Comparison of ENCODE assay signal across 13 cellular contexts in the genomic region with DNA sequence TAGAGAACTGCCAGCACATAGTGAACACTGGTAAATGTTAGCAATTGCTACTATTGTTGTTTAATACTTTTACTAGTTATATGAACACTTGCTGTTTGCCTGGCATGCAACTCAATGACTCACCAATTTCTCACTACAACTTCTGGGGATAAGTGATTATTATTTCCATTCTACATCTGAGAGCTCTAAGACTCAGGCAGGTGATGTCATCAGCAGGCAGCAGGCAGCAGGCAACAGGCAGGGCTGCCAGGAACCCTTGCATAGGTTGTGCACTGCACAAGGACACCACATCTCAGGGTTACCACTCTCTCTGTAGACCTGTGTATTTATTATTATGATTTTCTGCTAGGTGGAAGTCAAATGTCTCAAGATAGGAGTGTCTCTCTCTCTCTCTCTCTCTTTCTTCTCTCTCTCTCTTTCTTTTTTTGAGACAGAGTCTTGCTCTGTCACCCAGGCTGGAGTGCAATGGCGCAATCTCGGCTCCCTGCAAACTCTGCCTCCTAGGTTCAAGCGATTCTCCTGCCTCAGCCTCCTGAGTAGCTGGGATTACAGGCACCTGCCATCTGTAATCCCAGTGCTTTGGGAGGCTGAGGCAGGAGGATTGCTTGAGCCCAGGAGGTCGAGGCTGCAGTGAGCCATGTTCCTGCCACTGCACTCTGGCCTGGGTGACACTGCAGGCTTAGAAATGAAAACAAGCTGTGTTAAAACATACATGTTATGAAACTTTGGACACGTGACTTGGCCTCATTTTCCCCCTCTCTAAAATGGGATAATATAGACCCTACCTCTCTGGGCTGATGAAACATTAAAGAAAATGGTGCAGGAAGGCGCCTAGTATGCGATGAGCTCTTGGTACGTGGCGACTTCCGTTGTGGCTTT. TPM values are rescaled to one million over a fixed set of nuclear protein-coding genes. Genes with fewer than 3 reads are reported as not detected.
DNase-seq lines count a peak whose midpoint lies in the region; ATAC-seq and TF ChIP-seq lines count a peak whose summit lies in the region.
"Had no signal": no experiment of that assay in that cellular context is flagged by ENCODE, and none has a peak within 500 bp of the region (broad histone marks: within the 10 kb centered on the region; RNA-seq: fewer than 3 reads in every experiment).

No MANE protein-coding gene starts in this region.

- H4K20me1 ChIP-seq in fibroblast of lung (ENCODE audit: control insufficient read depth, extremely low read depth, insufficient read depth, low read length) = no peaks in the 10 kb centered on the region

- no peak overlapping the region for H3K27ac ChIP-seq in fibroblast of lung (ENCODE audit: insufficient read depth, low read length)
- no peak overlapping the region for H3K27ac ChIP-seq in esophagus squamous epithelium
- H3K27ac ChIP-seq: ovary had no signal

- ATAC-seq in HG02852 (IDR thresholded peaks at IDR 0.05; ENCODE audit: unreplicated experiment) (no peak), GM21619 (IDR thresholded peaks at IDR 0.05; ENCODE audit: unreplicated experiment) (no peak)

- no peak overlapping the region for H2AFZ ChIP-seq in fibroblast of lung (ENCODE audit: low read length)

- H3K4me1 ChIP-seq in fibroblast of lung (ENCODE audit: control insufficient read depth, extremely low read depth, insufficient read depth, low read length) (no peaks in the 10 kb centered on the region), esophagus squamous epithelium (peaks cover 0 to 10% (median 0%) of the 10 kb centered on the region in 3 donors)

- H3K36me3 ChIP-seq in fibroblast of lung (ENCODE audit: control insufficient read depth, insufficient read depth, low read length) (no peaks in the 10 kb centered on the region), esophagus squamous epithelium (no peaks in the 10 kb centered on the region)
- H3K36me3 ChIP-seq: ovary had no signal

- no peak overlapping the region for H3K4me3 ChIP-seq in fibroblast of lung (replicated peaks in 1 of 4; ENCODE audit: control extremely low read depth in 1 of 4, insufficient read depth in 1 of 4, low read depth in 3 of 4, low read length in 4 of 4)
- no peak overlapping the region for H3K4me3 ChIP-seq in esophagus squamous epithelium
- H3K4me3 ChIP-seq: ovary had no signal

- H3K9me3 ChIP-seq in fibroblast of lung (ENCODE audit: control insufficient read depth, insufficient read depth, low read depth, low read length) = no peaks in the 10 kb centered on the region
- no peaks in the 10 kb centered on the region for H3K9me3 ChIP-seq in esophagus squamous epithelium
- H3K9me3 ChIP-seq: ovary had no signal

- no peaks in the 10 kb centered on the region for H3K27me3 ChIP-seq in fibroblast of lung (ENCODE audit: control insufficient read depth, insufficient read depth, low read length)
- H3K27me3 ChIP-seq in esophagus squamous epithelium = no peaks in the 10 kb centered on the region
- H3K27me3 ChIP-seq: ovary had no signal

- intact Hi-C loops in esophagus squamous epithelium (cut with DNase I) = no loop called here

- no peaks in the 10 kb centered on the region for H3K79me2 ChIP-seq in fibroblast of lung (ENCODE audit: control insufficient read depth, insufficient read depth, low read length)

- H3K9ac ChIP-seq in fibroblast of lung (ENCODE audit: insufficient read depth, low read length) = no peak overlapping the region

- 67 to 71% methylated on average over 9 to 10 of the region's 10 CpGs for WGBS in esophagus squamous epithelium, 2 donors

- no peak for TF ChIP-seq POLR2A in esophagus squamous epithelium (IDR thresholded peaks at IDR 0.05)

- DNase-seq in stimulated activated naive CD4-positive, alpha-beta T cell treated with Interleukin-2 at 50 U/mL for 16 hours (lab: John Stamatoyannopoulos, UW) = peak; percentile 14
- no peak for DNase-seq in stimulated activated naive CD4-positive, alpha-beta T cell (lab: John Stamatoyannopoulos, UW)
- DNase-seq in SW480 (ENCODE audit: low spot score) = peak; percentile 59
- DNase-seq in fibroblast of lung (ENCODE audit: low read depth in 2 of 2) = peak; percentile 60 to 75
- DNase-seq in esophagus squamous epithelium (lab: John Stamatoyannopoulos, UW) = no peak
- no peak for DNase-seq in NCI-H1930 (lab: John Stamatoyannopoulos, UW)
- DNase-seq: CD8-positive, alpha-beta memory T cell; effector CD4-positive, alpha-beta T cell; GOT3; left cardiac atrium; ovary had no signal

- H3K4me2 ChIP-seq in fibroblast of lung (ENCODE audit: extremely low read depth, insufficient read depth, low read length) = no peak overlapping the region

- TF ChIP-seq CTCF in fibroblast of lung (conservative IDR thresholded peaks at IDR 0.05 in 1 of 2, IDR thresholded peaks at IDR 0.05 in 1 of 2; ENCODE audit: low read depth in 1 of 2, low read length in 2 of 2) (no peak), esophagus squamous epithelium (IDR thresholded peaks at IDR 0.05) (no peak)

RNA-seq across cellular contexts. Expression of a gene that starts 22.7 kb away (rescaled TPM):
- total RNA-seq in fibroblast of lung = 0.33 and 0.51 TPM in 2 replicates
- polyA plus RNA-seq in fibroblast of lung = not detected in 2 replicates
- polyA plus RNA-seq in fibroblast of lung (2012) = 0.14 TPM in 1 of 2 replicates, not detected in the other
- 0.67 TPM in 1 of 2 replicates, not detected in the other for polyA minus RNA-seq in fibroblast of lung (ENCODE audit: low replicate concordance)
- total RNA-seq in esophagus squamous epithelium = under 1 TPM in 2 of 4 donors, not detected in 2; 0.19 to 0.47 TPM
- total RNA-seq: CD8-positive, alpha-beta memory T cell had no signal

RNA-seq across cellular contexts. Expression of a gene that starts 33.9 kb away (rescaled TPM):
- total RNA-seq in fibroblast of lung (14.1 and 14.5 TPM in 2 replicates), esophagus squamous epithelium (1 to 10 TPM in 2 of 4 donors, under 1 TPM in 1, not detected in 1; 0.26 to 5.9 (median 1.2) TPM)
- polyA plus RNA-seq in fibroblast of lung = 11.0 and 17.5 TPM in 2 replicates
- 12.6 and 21.7 TPM in 2 replicates for polyA plus RNA-seq in fibroblast of lung (2012)
- polyA minus RNA-seq in fibroblast of lung (ENCODE audit: low replicate concordance) = 12.3 and 35.1 TPM in 2 replicates

RNA-seq across cellular contexts. Expression of a gene that starts 51.4 kb away (rescaled TPM):
- total RNA-seq in fibroblast of lung (not detected in 2 replicates), esophagus squamous epithelium (100 to 1,000 TPM; 282 to 837 (median 489) TPM)
- 0.06 TPM in 1 of 2 replicates, not detected in the other for polyA plus RNA-seq in fibroblast of lung
- not detected in 2 replicates for polyA plus RNA-seq in fibroblast of lung (2012)
- polyA minus RNA-seq in fibroblast of lung (ENCODE audit: low replicate concordance) = not detected in 2 replicates
- total RNA-seq: CD8-positive, alpha-beta memory T cell had no signal
- polyA plus RNA-seq: CD8-positive, alpha-beta memory T cell had no signal

Comparison
In these comparisons a context has a peak if more than half of its experiments do, and no peak if none do; other contexts are left out.
1. DNase-seq: peak in stimulated activated naive CD4-positive, alpha-beta T cell treated with Interleukin-2 at 50 U/mL for 16 hours (single experiment), SW480 (single experiment) and fibroblast of lung (2 of 2); none in stimulated activated naive CD4-positive, alpha-beta T cell (0 of 6), esophagus squamous epithelium (single experiment) and NCI-H1930 (0 of 2).
2. RNA of a gene that starts 51.4 kb away (total RNA-seq): 282 to 837 TPM in esophagus squamous epithelium; not detected in fibroblast of lung; every median in the first group is over 100 times any median in the second.